Comparison of ENCODE assay signal across 9 cellular contexts in the genomic region with DNA sequence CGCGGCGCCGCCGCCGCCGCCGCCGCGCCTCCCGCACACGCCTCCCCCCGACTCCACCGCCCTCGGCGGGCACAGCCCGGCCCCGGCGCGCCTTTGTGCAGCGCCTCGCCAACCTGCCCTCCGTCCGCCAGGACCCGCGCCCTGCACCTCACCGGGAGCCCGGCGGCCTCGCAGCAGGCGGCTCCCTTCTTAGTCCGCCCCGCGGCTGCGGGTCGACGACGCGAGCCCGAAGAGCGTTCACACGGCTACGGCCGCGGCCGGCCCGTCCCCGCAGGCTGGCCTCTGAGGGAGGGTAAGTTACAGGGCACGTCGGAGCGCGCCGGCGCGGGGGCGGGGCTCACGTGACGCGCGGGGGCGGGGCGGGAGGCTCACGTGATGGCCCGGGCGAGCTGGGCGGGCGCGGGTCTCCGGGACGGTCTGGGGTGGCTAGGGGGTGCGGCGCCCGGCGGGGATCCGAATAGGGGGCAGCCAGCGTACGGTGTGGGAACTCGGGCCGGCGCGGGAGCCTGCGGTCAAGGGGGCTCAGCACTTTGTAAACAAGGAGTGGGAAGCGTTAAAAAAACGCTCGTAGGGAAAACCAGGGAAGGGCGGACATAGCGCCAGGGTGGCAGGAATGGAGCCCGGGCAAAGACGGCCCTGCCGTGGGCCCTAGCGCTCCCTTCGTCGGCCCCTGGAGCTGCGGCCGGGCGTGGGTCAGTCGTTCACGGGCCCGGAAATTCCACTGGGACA. TPM values are rescaled to one million over a fixed set of nuclear protein-coding genes. Genes with fewer than 3 reads are reported as not detected.
A peak's percentile ranks its signal among the peaks of the same experiment; 100 is the strongest.
DNase-seq lines count a peak whose midpoint lies in the region; ATAC-seq, FAIRE-seq and TF ChIP-seq lines count a peak whose summit lies in the region.
"Had no signal": no experiment of that assay in that cellular context is flagged by ENCODE, and none has a peak within 500 bp of the region (broad histone marks: within the 10 kb centered on the region; RNA-seq: fewer than 3 reads in every experiment).

A gene with protein sequence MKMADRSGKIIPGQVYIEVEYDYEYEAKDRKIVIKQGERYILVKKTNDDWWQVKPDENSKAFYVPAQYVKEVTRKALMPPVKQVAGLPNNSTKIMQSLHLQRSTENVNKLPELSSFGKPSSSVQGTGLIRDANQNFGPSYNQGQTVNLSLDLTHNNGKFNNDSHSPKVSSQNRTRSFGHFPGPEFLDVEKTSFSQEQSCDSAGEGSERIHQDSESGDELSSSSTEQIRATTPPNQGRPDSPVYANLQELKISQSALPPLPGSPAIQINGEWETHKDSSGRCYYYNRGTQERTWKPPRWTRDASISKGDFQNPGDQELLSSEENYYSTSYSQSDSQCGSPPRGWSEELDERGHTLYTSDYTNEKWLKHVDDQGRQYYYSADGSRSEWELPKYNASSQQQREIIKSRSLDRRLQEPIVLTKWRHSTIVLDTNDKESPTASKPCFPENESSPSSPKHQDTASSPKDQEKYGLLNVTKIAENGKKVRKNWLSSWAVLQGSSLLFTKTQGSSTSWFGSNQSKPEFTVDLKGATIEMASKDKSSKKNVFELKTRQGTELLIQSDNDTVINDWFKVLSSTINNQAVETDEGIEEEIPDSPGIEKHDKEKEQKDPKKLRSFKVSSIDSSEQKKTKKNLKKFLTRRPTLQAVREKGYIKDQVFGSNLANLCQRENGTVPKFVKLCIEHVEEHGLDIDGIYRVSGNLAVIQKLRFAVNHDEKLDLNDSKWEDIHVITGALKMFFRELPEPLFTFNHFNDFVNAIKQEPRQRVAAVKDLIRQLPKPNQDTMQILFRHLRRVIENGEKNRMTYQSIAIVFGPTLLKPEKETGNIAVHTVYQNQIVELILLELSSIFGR (minus strand): TSS at position 301 of the 729 bp plus-strand sequence. CDS start 19,976 bp downstream, outside the sequence.

- no peaks in the 10 kb centered on the region for H3K9me1 ChIP-seq in endothelial cell of umbilical vein (replicated peaks; ENCODE audit: control insufficient read depth, extremely low read depth, insufficient read depth, low read length)

- no peaks in the 10 kb centered on the region for H3K36me3 ChIP-seq in endothelial cell of umbilical vein (ENCODE audit: control insufficient read depth in 2 of 2, extremely low read depth in 1 of 2, insufficient read depth in 2 of 2, low read length in 2 of 2)

- DNase-seq in GM19238 (ENCODE audit: insufficient read length, low spot score) = peak; percentile 70
- DNase-seq in NOMO-1 (lab: John Stamatoyannopoulos, UW; ENCODE audit: unreplicated experiment in 2 of 2) = peak; percentile 71 to 83
- peak; percentile 84 for DNase-seq in activated T-cell treated with anti-CD3 and anti-CD28 coated beads for 1 hour (ENCODE audit: low read depth)
- DNase-seq in endothelial cell of umbilical vein (ENCODE audit: low read depth, low spot score) = peak; percentile 89
- peak; percentile 80 for DNase-seq in midbrain (lab: John Stamatoyannopoulos, UW)
- DNase-seq in stimulated activated CD8-positive, alpha-beta memory T cell treated with anti-CD3 and anti-CD28 coated beads, Interleukin-15, amount 100 ng/mL, for 4 hours (ENCODE audit: low read depth in 2 of 2) = peak; percentile 59 to 72

- peaks cover 31% of the 10 kb centered on the region for H3K79me2 ChIP-seq in endothelial cell of umbilical vein (ENCODE audit: control insufficient read depth, insufficient read depth, low read length)

- H3K9ac ChIP-seq in endothelial cell of umbilical vein (replicated peaks; ENCODE audit: extremely low read depth, insufficient read depth, low read length) = peak within 1 kb of the TSS; percentile 80

- CTCF ChIA-PET in endothelial cell of umbilical vein (lab: Charles Lee) = interaction anchor here (1.3 to 5.5 kb wide), 7 partner anchors 8 to 76 kb away, joined by 3 to 80 read pairs (median 7); no protein-coding TSS in a partner anchor

- peak within 1 kb of the TSS; percentile 96 for H3K4me2 ChIP-seq in endothelial cell of umbilical vein (ENCODE audit: insufficient read depth, low read length)

- no TSS peak for BruUV-seq in endothelial cell of umbilical vein (replicated peaks; lab: Mats Ljungman, UMichigan)

- peak; percentile 26 for FAIRE-seq in endothelial cell of umbilical vein (lab: Jason Lieb, UNC)
- FAIRE-seq: islet of Langerhans had no signal

- TF ChIP-seq POLR2A in endothelial cell of umbilical vein (IDR thresholded peaks at IDR 0.05; ENCODE audit: low read depth, low read length) = peak; percentile 54

- H3K4me3 ChIP-seq in endothelial cell of umbilical vein (replicated peaks in 1 of 3; ENCODE audit: insufficient read depth in 1 of 3, low read depth in 1 of 3, low read length in 3 of 3) = peak within 1 kb of the TSS; percentile 74 to 90 (median 80)

- dilution Hi-C loops in endothelial cell of umbilical vein (cut with MboI; ENCODE audit: extremely low pct_ligation_motif_present, low sequenced_read_pairs) = no loop called here

- TF ChIP-seq CTCF in C4-2B (conservative IDR thresholded peaks at IDR 0.05) (no peak), endothelial cell of umbilical vein (IDR thresholded peaks at IDR 0.05; ENCODE audit: extremely low read depth in 1 of 2, insufficient read depth in 1 of 2, low read depth in 1 of 2, low read length in 2 of 2) (no peak)

- H3K9me3 ChIP-seq in endothelial cell of umbilical vein (replicated peaks; ENCODE audit: control insufficient read depth, insufficient read depth, low read length) = no peaks in the 10 kb centered on the region

- peaks cover 3% of the 10 kb centered on the region for H4K20me1 ChIP-seq in endothelial cell of umbilical vein (replicated peaks; ENCODE audit: control insufficient read depth, extremely low read depth, insufficient read depth, low read length)

- intact Hi-C loops in endothelial cell of umbilical vein (cut with micrococcal nuclease) = loop anchor here (1.0 to 5.0 kb wide), 4 partner anchors 13 to 79 kb away; no protein-coding TSS in a partner anchor

- no peaks in the 10 kb centered on the region for H3K27me3 ChIP-seq in endothelial cell of umbilical vein (ENCODE audit: control insufficient read depth in 2 of 2, insufficient read depth in 2 of 2, low read length in 2 of 2)

- peak within 1 kb of the TSS; percentile 98 for H2AFZ ChIP-seq in endothelial cell of umbilical vein (ENCODE audit: low read depth, low read length)

- H3K4me1 ChIP-seq in endothelial cell of umbilical vein (ENCODE audit: control insufficient read depth, extremely low read depth, insufficient read depth, low read length) = peaks cover 26% of the 10 kb centered on the region

- peak within 1 kb of the TSS; percentile 80 for H3K27ac ChIP-seq in C4-2B
- H3K27ac ChIP-seq in endothelial cell of umbilical vein (ENCODE audit: insufficient read depth, low read depth, low read length) = peak within 1 kb of the TSS; percentile 70

- POLR2A ChIA-PET in endothelial cell of umbilical vein (lab: Charles Lee) = interaction anchor here (1.2 to 1.6 kb wide), 2 partner anchors 66 to 76 kb away, joined by 4 to 6 read pairs; no protein-coding TSS in a partner anchor

- peak; percentile 81 for ATAC-seq in HG03432 (IDR thresholded peaks at IDR 0.05; ENCODE audit: unreplicated experiment)

TF ChIP-seq in endothelial cell of umbilical vein, 7 proteins besides CTCF, POLR2A, EP300 and RAD21:
- no peak for TF ChIP-seq JUN (IDR thresholded peaks at IDR 0.05; ENCODE audit: borderline replicate concordance, insufficient read depth, insufficient read length, low read depth)
- TF ChIP-seq FOS (IDR thresholded peaks at IDR 0.05; ENCODE audit: borderline replicate concordance, insufficient read depth, low read length) = no peak
- no peak for TF ChIP-seq EZH2 (IDR thresholded peaks at IDR 0.05; ENCODE audit: borderline replicate concordance, low read depth, low read length, severe bottlenecking)

RNA-seq across cellular contexts. Expression of the gene that starts here (rescaled TPM):
- 19.2 and 19.3 TPM in 2 replicates for total RNA-seq in endothelial cell of umbilical vein
- polyA plus RNA-seq in endothelial cell of umbilical vein = 3.7 and 5.8 TPM in 2 replicates
- polyA plus RNA-seq in endothelial cell of umbilical vein (2011; cell fraction: cytosol; rRNA removed) = 5.7 TPM in 2 replicates
- polyA plus RNA-seq in endothelial cell of umbilical vein (2011; cell fraction: nucleus; rRNA removed) = 22.2 and 27.5 TPM in 2 replicates
- 14.0 TPM in 2 replicates for polyA plus RNA-seq in endothelial cell of umbilical vein (2012)
- 12.4 and 12.6 TPM in 2 replicates for polyA minus RNA-seq in endothelial cell of umbilical vein
- polyA minus RNA-seq in endothelial cell of umbilical vein (2011; cell fraction: cytosol; rRNA and poly(A)+ RNA removed) = 6.5 TPM
- 28.8 and 36.9 TPM in 2 replicates for polyA minus RNA-seq in endothelial cell of umbilical vein (2011; cell fraction: nucleus; rRNA and poly(A)+ RNA removed)

Comparison
In these comparisons a context has a peak if more than half of its experiments do, and no peak if none do; other contexts are left out.
1. Peak in every context shown above with its lines: DNase-seq, ATAC-seq, H3K4me3 ChIP-seq and H3K27ac ChIP-seq.